In genomic region chr14:61468063-61468825, GRCh38 we compare ENCODE assay signal across 16 cellular contexts.
A peak's percentile ranks its signal among the peaks of the same experiment; 100 is the strongest.
DNase-seq lines count a peak whose midpoint lies in the region; ATAC-seq lines count a peak whose summit lies in the region.
"Had no signal": no experiment of that assay in that cellular context is flagged by ENCODE, and none has a peak within 500 bp of the region (broad histone marks: within the 10 kb centered on the region; RNA-seq: fewer than 3 reads in every experiment).

No MANE protein-coding gene starts in this region.

- H3K27ac Mint-ChIP-seq in activated CD4-positive, alpha-beta T cell treated with anti-CD3 and anti-CD28 coated beads for 36 hours, result peak overlapping the region; percentile 34
- peak overlapping the region in 7 of 9 donors; percentile 84 to 100 (median 95) for H3K27ac Mint-ChIP-seq in naive thymus-derived CD4-positive, alpha-beta T cell

- H3K27ac ChIP-seq in naive thymus-derived CD4-positive, alpha-beta T cell (ENCODE audit: low read depth, low read length), result peak overlapping the region; percentile 98
- H3K27ac ChIP-seq: C4-2B, tibial nerve had no signal

- no peaks in the 10 kb centered on the region for H3K27me3 Mint-ChIP-seq in activated CD4-positive, alpha-beta T cell treated with anti-CD3 and anti-CD28 coated beads for 36 hours
- H3K27me3 Mint-ChIP-seq in naive thymus-derived CD4-positive, alpha-beta T cell, result no peaks in the 10 kb centered on the region

- peaks cover 3% of the 10 kb centered on the region for H3K9me3 Mint-ChIP-seq in activated CD4-positive, alpha-beta T cell treated with anti-CD3 and anti-CD28 coated beads for 36 hours (ENCODE audit: low read depth)
- H3K9me3 Mint-ChIP-seq in naive thymus-derived CD4-positive, alpha-beta T cell, result peaks cover 0 to 10% (median 0%) of the 10 kb centered on the region in 11 donors

- POLR2A ChIA-PET in activated CD4-positive, alpha-beta T cell treated with anti-CD3 and anti-CD28 coated beads for 36 hours (lab: Charles Lee), result interaction anchor here (0.7 kb wide), 1 partner anchor 16 kb away, joined by 3 read pairs; no protein-coding TSS in a partner anchor
- POLR2A ChIA-PET in naive thymus-derived CD4-positive, alpha-beta T cell (lab: Charles Lee), result interaction anchor here (0.6 to 0.7 kb wide), 2 partner anchors 11 to 67 kb away, joined by 3 to 4 read pairs; no protein-coding TSS in a partner anchor

- ATAC-seq in activated CD4-positive, alpha-beta T cell treated with anti-CD3 and anti-CD28 coated beads for 36 hours, result no peak
- no peak for ATAC-seq in naive thymus-derived CD4-positive, alpha-beta T cell
- ATAC-seq in HG02970 (IDR thresholded peaks at IDR 0.05; ENCODE audit: low FRiP score, unreplicated experiment), result no peak
- ATAC-seq in HG03280 (IDR thresholded peaks at IDR 0.05; ENCODE audit: unreplicated experiment), result no peak

- H3K9me3 ChIP-seq in naive thymus-derived CD4-positive, alpha-beta T cell (ENCODE audit: control insufficient read depth in 2 of 3, low read length in 3 of 3), result no peaks in the 10 kb centered on the region
- H3K9me3 ChIP-seq: tibial nerve had no signal

- intact Hi-C loops in activated CD4-positive, alpha-beta T cell treated with anti-CD3 and anti-CD28 coated beads for 36 hours (cut with DNase I, micrococcal nuclease), result no loop called here
- intact Hi-C loops in naive thymus-derived CD4-positive, alpha-beta T cell (cut with micrococcal nuclease), result loop anchor here in 1 of 2 donors (5.0 kb wide), 1 partner anchor 649 kb away; no protein-coding TSS in a partner anchor

- H3K4me3 Mint-ChIP-seq in activated CD4-positive, alpha-beta T cell treated with anti-CD3 and anti-CD28 coated beads for 36 hours, result no peak overlapping the region
- peak overlapping the region in 2 of 10 donors; percentile 2 to 12 for H3K4me3 Mint-ChIP-seq in naive thymus-derived CD4-positive, alpha-beta T cell

- no peaks in the 10 kb centered on the region for H3K27me3 ChIP-seq in naive thymus-derived CD4-positive, alpha-beta T cell (ENCODE audit: control insufficient read depth in 2 of 2, insufficient read depth in 2 of 2, low read length in 2 of 2)
- H3K27me3 ChIP-seq: tibial nerve had no signal

- DNase-seq in activated CD4-positive, alpha-beta T cell treated with anti-CD3 and anti-CD28 coated beads for 36 hours, result no peak
- DNase-seq in activated CD4-positive, alpha-beta T cell treated with anti-CD3 and anti-CD28 coated beads, Interleukin-2, amount 50 U/mL, for 4 hours, result no peak
- DNase-seq in G401 (ENCODE audit: low spot score) (peak; percentile 85), cerebellum (ENCODE audit: low spot score) (peak; percentile 53), LoVo (ENCODE audit: low spot score) (no peak)
- DNase-seq in naive thymus-derived CD4-positive, alpha-beta T cell, result no peak
- DNase-seq: 8988T; activated CD4-positive, alpha-beta T cell treated with anti-CD3 and anti-CD28 coated beads, Interleukin-2, amount 50 U/mL, for 1 hour; dermis blood vessel endothelial cell; NCI-H2029; small intestine; stimulated activated CD4-positive, alpha-beta T cell treated with anti-CD3 and anti-CD28 coated beads, Interleukin-4, amount 100 ng/mL, for 4 hours had no signal

- H3K4me1 ChIP-seq in naive thymus-derived CD4-positive, alpha-beta T cell (ENCODE audit: control insufficient read depth in 2 of 2, insufficient read depth in 2 of 2, low read length in 2 of 2), result peaks cover 42 to 45% of the 10 kb centered on the region in 2 donors

- peaks cover 40% of the 10 kb centered on the region for H3K36me3 Mint-ChIP-seq in activated CD4-positive, alpha-beta T cell treated with anti-CD3 and anti-CD28 coated beads for 36 hours (ENCODE audit: low read depth)
- peaks cover 16 to 42% (median 35%) of the 10 kb centered on the region in 5 donors for H3K36me3 Mint-ChIP-seq in naive thymus-derived CD4-positive, alpha-beta T cell

- in situ Hi-C loops in G401 (cut with HindIII; ENCODE audit: low sequenced_read_pairs), result no loop called here

- CTCF ChIA-PET in activated CD4-positive, alpha-beta T cell treated with anti-CD3 and anti-CD28 coated beads for 36 hours (lab: Charles Lee), result interaction anchor here (1.2 to 2.8 kb wide), 2 partner anchors 44 to 369 kb away, joined by 3 to 20 read pairs; no protein-coding TSS in a partner anchor
- CTCF ChIA-PET in naive thymus-derived CD4-positive, alpha-beta T cell (lab: Charles Lee), result no interaction called here

- H3K36me3 ChIP-seq in naive thymus-derived CD4-positive, alpha-beta T cell (ENCODE audit: control insufficient read depth in 2 of 3, insufficient read depth in 3 of 3, low read length in 3 of 3), result peaks cover 0 to 40% (median 22%) of the 10 kb centered on the region in 3 experiments
- H3K36me3 ChIP-seq: tibial nerve had no signal

- no peak overlapping the region for H3K4me3 ChIP-seq in naive thymus-derived CD4-positive, alpha-beta T cell (ENCODE audit: low read length)
- H3K4me3 ChIP-seq: tibial nerve had no signal

- H3K4me1 Mint-ChIP-seq in activated CD4-positive, alpha-beta T cell treated with anti-CD3 and anti-CD28 coated beads for 36 hours, result peaks cover 82% of the 10 kb centered on the region
- H3K4me1 Mint-ChIP-seq in naive thymus-derived CD4-positive, alpha-beta T cell, result peaks cover 55 to 95% (median 93%) of the 10 kb centered on the region in 7 donors

Comparison
In these comparisons a context has a peak if more than half of its experiments do, and no peak if none do; other contexts are left out.
1. DNase-seq: peak in G401 (single experiment) and cerebellum (single experiment); none in activated CD4-positive, alpha-beta T cell treated with anti-CD3 and anti-CD28 coated beads for 36 hours (single experiment), activated CD4-positive, alpha-beta T cell treated with anti-CD3 and anti-CD28 coated beads, Interleukin-2, amount 50 U/mL, for 4 hours (0 of 2), naive thymus-derived CD4-positive, alpha-beta T cell (0 of 9) and LoVo (single experiment).